Comparison of ENCODE assay signal across 1 cellular context in genomic region chr20:38296433-38296832, GRCh38.
TF ChIP-seq lines count a peak whose summit lies in the region.

No MANE protein-coding gene starts in this region.

TF ChIP-seq in K562, 482 proteins besides CTCF, POLR2A, EP300 and RAD21:
- TF ChIP-seq MAFG (tag; conservative IDR thresholded peaks at IDR 0.05) (peak; percentile 82), NFE2 (IDR thresholded peaks at IDR 0.05; ENCODE audit: low read depth) (peak; percentile 25; the same call in 1 of the 2 replicates), MAFF (IDR thresholded peaks at IDR 0.05; ENCODE audit: low read length) (0 out of 2 replicates have a peak, but pooled peaks have one; percentile 24), CTBP1 (IDR thresholded peaks at IDR 0.05; ENCODE audit: borderline replicate concordance) (no peak), C11orf30 (IDR thresholded peaks at IDR 0.05; ENCODE audit: low read depth) (peak; percentile 82), ATF2 (CRISPR knock-in tag; IDR thresholded peaks at IDR 0.05) (no peak), EHMT2 (IDR thresholded peaks at IDR 0.05) (no peak), ZNF316 (IDR thresholded peaks at IDR 0.05) (peak; percentile 87)
